Comparison of ENCODE assay signal across 8 cellular contexts in the genomic region with DNA sequence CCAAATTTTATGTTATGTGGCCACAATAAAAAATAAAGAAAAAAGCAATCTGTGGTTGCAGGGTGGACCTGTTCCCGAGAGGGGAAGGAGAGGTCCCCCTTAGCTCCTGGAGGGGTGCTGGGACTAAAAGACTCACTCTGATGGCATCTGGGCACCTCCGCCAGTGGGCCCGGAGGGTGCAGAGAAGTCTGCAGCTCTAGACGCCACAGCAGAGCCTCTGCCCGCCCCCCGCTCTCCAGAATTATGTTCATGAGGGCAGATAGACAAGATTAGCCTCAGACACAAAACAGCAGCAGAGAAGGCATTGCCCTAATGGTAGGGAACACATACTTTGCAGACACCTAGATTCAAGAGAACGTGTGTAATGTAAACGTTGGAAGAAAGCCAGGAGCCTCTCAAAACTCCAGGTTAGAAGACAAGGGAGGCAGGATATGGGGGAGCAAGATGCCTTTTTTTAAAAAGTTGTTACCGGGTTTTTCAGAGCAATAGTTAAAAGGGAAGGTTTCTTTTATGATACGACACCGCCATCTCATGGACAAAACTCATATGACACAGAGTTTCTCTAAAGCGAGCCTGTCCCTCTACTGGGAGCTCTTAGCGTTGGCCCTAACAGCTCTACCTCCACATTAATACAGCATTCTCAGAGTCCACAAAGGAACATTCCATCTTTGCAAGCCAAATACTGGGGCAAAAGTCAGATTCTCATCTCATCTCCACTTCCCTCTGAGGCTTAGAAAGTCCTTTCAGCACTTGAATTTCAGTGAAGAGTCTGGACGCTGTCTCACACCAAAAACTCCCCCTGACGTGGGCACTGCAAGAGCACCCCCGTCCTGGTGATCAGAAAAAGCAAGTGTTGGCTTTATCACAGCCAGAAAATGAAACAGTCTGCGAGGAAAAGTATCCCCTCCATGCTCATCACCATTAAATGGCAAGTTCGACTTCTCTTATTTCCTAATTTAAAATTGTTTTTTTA. TPM values are rescaled to one million over a fixed set of nuclear protein-coding genes. Genes with fewer than 3 reads are reported as not detected.
DNase-seq lines count a peak whose midpoint lies in the region; ATAC-seq, FAIRE-seq and TF ChIP-seq lines count a peak whose summit lies in the region.

No MANE protein-coding gene starts in this region.

- H3K36me3 ChIP-seq in heart right ventricle, result no peaks in the 10 kb centered on the region

- peak; percentile 58 for FAIRE-seq in RCC 7860 (lab: Jason Lieb, UNC)

- no peaks in the 10 kb centered on the region for H3K36me3 Mint-ChIP-seq in activated naive CD8-positive, alpha-beta T cell treated with anti-CD3 and anti-CD28 coated beads, Interleukin-2, amount 50 U/mL, for 24 hours (ENCODE audit: low read depth)

- no peak overlapping the region for H3K4me3 ChIP-seq in heart right ventricle

- peak; percentile 33 for ATAC-seq in activated naive CD8-positive, alpha-beta T cell treated with anti-CD3 and anti-CD28 coated beads, Interleukin-2, amount 50 U/mL, for 24 hours
- peak in 7 of 8 donors; percentile 61 to 77 (median 69) for ATAC-seq in heart right ventricle
- no peak for ATAC-seq in HG02870 (IDR thresholded peaks at IDR 0.05; ENCODE audit: unreplicated experiment)

- H3K9me3 Mint-ChIP-seq in activated naive CD8-positive, alpha-beta T cell treated with anti-CD3 and anti-CD28 coated beads, Interleukin-2, amount 50 U/mL, for 24 hours, result no peaks in the 10 kb centered on the region

- peak; percentile 9 for DNase-seq in activated CD4-positive, CD25-positive, alpha-beta regulatory T cell treated with anti-CD3 and anti-CD28 coated beads, Interleukin-2, amount 50 U/mL, for 16 hours (ENCODE audit: low read depth, low spot score)
- no peak for DNase-seq in activated CD4-positive, CD25-positive, alpha-beta regulatory T cell treated with anti-CD3 and anti-CD28 coated beads, Interleukin-2, amount 50 U/mL, for 72 hours
- peak; percentile 78 for DNase-seq in HT1080 (ENCODE audit: low read depth)
- DNase-seq in RCC 7860 (ENCODE audit: low spot score), result peak; percentile 21
- peak; percentile 33 for DNase-seq in activated naive CD8-positive, alpha-beta T cell treated with anti-CD3 and anti-CD28 coated beads, Interleukin-2, amount 50 U/mL, for 24 hours
- DNase-seq in heart right ventricle, result peak in 1 of 2 donors; percentile 42
- DNase-seq in retina, result peak; percentile 84

- peak; percentile 43 to 82 (median 76) for TF ChIP-seq CTCF in heart right ventricle (IDR thresholded peaks at IDR 0.05)

- intact Hi-C loops in heart right ventricle (cut with DNase I), result loop anchor here in 1 of 10 donors (5.0 kb wide), 1 partner anchor 714 kb away; no protein-coding TSS in a partner anchor

- H3K4me1 ChIP-seq in heart right ventricle, result no peaks in the 10 kb centered on the region

- H3K27me3 ChIP-seq in heart right ventricle, result peaks cover 0 to 60% (median 49%) of the 10 kb centered on the region in 7 donors

- H3K9me3 ChIP-seq in heart right ventricle, result no peaks in the 10 kb centered on the region

- no peak overlapping the region for H3K27ac ChIP-seq in heart right ventricle

- H3K4me3 Mint-ChIP-seq in activated naive CD8-positive, alpha-beta T cell treated with anti-CD3 and anti-CD28 coated beads, Interleukin-2, amount 50 U/mL, for 24 hours, result no peak overlapping the region

- H3K27ac Mint-ChIP-seq in activated naive CD8-positive, alpha-beta T cell treated with anti-CD3 and anti-CD28 coated beads, Interleukin-2, amount 50 U/mL, for 24 hours, result no peak overlapping the region

- H3K27me3 Mint-ChIP-seq in activated naive CD8-positive, alpha-beta T cell treated with anti-CD3 and anti-CD28 coated beads, Interleukin-2, amount 50 U/mL, for 24 hours, result peaks cover 46% of the 10 kb centered on the region

- H3K4me1 Mint-ChIP-seq in activated naive CD8-positive, alpha-beta T cell treated with anti-CD3 and anti-CD28 coated beads, Interleukin-2, amount 50 U/mL, for 24 hours, result no peaks in the 10 kb centered on the region

- WGBS in heart right ventricle, 2 donors, result 24 to 30% methylated on average over 18 of the region's 18 CpGs

RNA-seq across cellular contexts. Expression of a gene that starts 47.2 kb away (rescaled TPM):
- 6.8 and 10.0 TPM in 2 replicates for total RNA-seq in HT1080 (2014; rRNA removed; shearing (Covaris generic))
- 20.4 and 21.4 TPM in 2 replicates for polyA plus RNA-seq in HT1080 (2015; cell fraction: cytosol; rRNA removed)
- 10.2 and 10.6 TPM in 2 replicates for polyA plus RNA-seq in HT1080 (2015; cell fraction: nucleus; rRNA removed)
- total RNA-seq in heart right ventricle, result under 1 TPM in 7 of 10 donors, not detected in 3; 0.10 to 0.18 (median 0.14) TPM
- polyA plus RNA-seq in heart right ventricle, result under 1 TPM; 0.15 to 0.16 TPM
